8 cellular contexts compared by ENCODE assay signal in the genomic region with DNA sequence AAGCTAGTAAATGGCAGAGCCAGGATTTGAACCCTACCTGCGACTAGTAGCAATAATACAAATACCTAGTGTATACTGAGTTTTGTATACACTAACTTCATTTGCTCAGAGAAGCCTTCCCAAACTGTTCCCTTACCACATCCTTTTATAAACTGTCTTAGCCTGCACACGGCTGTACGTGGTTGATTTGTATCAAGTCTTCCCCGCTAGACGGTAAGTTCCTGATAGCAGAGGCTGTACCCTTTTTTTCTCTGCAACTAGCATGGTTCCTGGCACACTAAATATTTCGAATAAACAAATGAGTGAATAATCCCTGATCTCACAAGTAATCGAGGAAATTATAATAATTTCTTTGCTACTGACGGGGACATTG. TPM values are rescaled to one million over a fixed set of nuclear protein-coding genes. Genes with fewer than 3 reads are reported as not detected.
DNase-seq lines count a peak whose midpoint lies in the region; ATAC-seq and TF ChIP-seq lines count a peak whose summit lies in the region.

No MANE protein-coding gene starts in this region.

- ATAC-seq in DND-41 (ENCODE audit: insufficient read depth, low read depth): 0 out of 3 replicates have a peak, but pooled peaks have one; percentile 16
- ATAC-seq in HG02623 (IDR thresholded peaks at IDR 0.05; ENCODE audit: unreplicated experiment): no peak

- H3K79me2 ChIP-seq in DND-41 (ENCODE audit: insufficient read depth, low read length): peaks cover 37% of the 10 kb centered on the region
- peaks cover 11% of the 10 kb centered on the region for H3K79me2 ChIP-seq in parathyroid adenoma

- H3K9me3 ChIP-seq in DND-41 (ENCODE audit: insufficient read depth, low read length, severe bottlenecking) (no peaks in the 10 kb centered on the region), SJCRH30 (replicated peaks) (no peaks in the 10 kb centered on the region), esophagus (ENCODE audit: control insufficient read depth in 2 of 2, insufficient read depth in 1 of 2, low read depth in 1 of 2, low read length in 1 of 2) (no peaks in the 10 kb centered on the region), parathyroid adenoma (ENCODE audit: control insufficient read depth, low read length) (no peaks in the 10 kb centered on the region)

- H3K4me3 ChIP-seq in DND-41 (ENCODE audit: low read depth in 1 of 2, low read length in 2 of 2): peak overlapping the region; percentile 86 to 96
- peak overlapping the region; percentile 80 for H3K4me3 ChIP-seq in SJCRH30
- peak overlapping the region; percentile 88 for H3K4me3 ChIP-seq in esophagus (ENCODE audit: low read depth in 1 of 2, low read length in 2 of 2)
- peak overlapping the region; percentile 100 for H3K4me3 ChIP-seq in parathyroid adenoma (ENCODE audit: low read depth, low read length)

- peaks cover 9% of the 10 kb centered on the region; the same call in 1 of the 2 replicates for H4K20me1 ChIP-seq in DND-41 (ENCODE audit: insufficient read depth, low read length)

- peaks cover 31% of the 10 kb centered on the region for H3K4me1 ChIP-seq in DND-41 (ENCODE audit: insufficient read depth, low read length)
- peaks cover 6% of the 10 kb centered on the region; the same call in 1 of the 2 replicates for H3K4me1 ChIP-seq in SJCRH30
- H3K4me1 ChIP-seq in esophagus (ENCODE audit: control insufficient read depth in 2 of 2, insufficient read depth in 2 of 2, low read length in 1 of 2): no peaks in the 10 kb centered on the region
- peaks cover 4% of the 10 kb centered on the region for H3K4me1 ChIP-seq in parathyroid adenoma

- no peaks in the 10 kb centered on the region for H3K27me3 ChIP-seq in DND-41 (ENCODE audit: insufficient read depth, low read length, poor library complexity)
- no peaks in the 10 kb centered on the region for H3K27me3 ChIP-seq in SJCRH30
- no peaks in the 10 kb centered on the region for H3K27me3 ChIP-seq in esophagus (ENCODE audit: control insufficient read depth in 1 of 2, insufficient read depth in 2 of 2, low read length in 2 of 2)
- no peaks in the 10 kb centered on the region for H3K27me3 ChIP-seq in parathyroid adenoma (ENCODE audit: control insufficient read depth, insufficient read depth, low read length)

- H2AFZ ChIP-seq in DND-41 (ENCODE audit: low read depth, low read length) (peak overlapping the region; percentile 74), parathyroid adenoma (peak overlapping the region; percentile 94)

- WGBS in esophagus, 2 donors: 19 to 25% methylated on average over 8 of the region's 8 CpGs

- H3K36me3 ChIP-seq in DND-41 (ENCODE audit: insufficient read depth, low read length) (peaks cover 22% of the 10 kb centered on the region), SJCRH30 (peaks cover 18% of the 10 kb centered on the region), esophagus (ENCODE audit: control insufficient read depth in 2 of 2, insufficient read depth in 2 of 2, low read length in 1 of 2) (peaks cover 2 to 7% of the 10 kb centered on the region in 2 donors), parathyroid adenoma (ENCODE audit: control insufficient read depth, insufficient read depth, low read length) (no peaks in the 10 kb centered on the region)

- TF ChIP-seq CTCF in DND-41 (IDR thresholded peaks at IDR 0.05; ENCODE audit: borderline replicate concordance, extremely low read depth, low read length, poor library complexity, severe bottlenecking) (no peak), parathyroid adenoma (IDR thresholded peaks at IDR 0.05) (no peak)

- H3K4me2 ChIP-seq in DND-41 (ENCODE audit: insufficient read depth, low read length) (peak overlapping the region; percentile 97), parathyroid adenoma (ENCODE audit: low read length) (peak overlapping the region; percentile 98)

- H3K9ac ChIP-seq in DND-41 (ENCODE audit: low read depth, low read length) (peak overlapping the region; percentile 74), parathyroid adenoma (no peak overlapping the region)

- no peak for DNase-seq in DND-41
- DNase-seq in SJCRH30: no peak
- DNase-seq in SIG-M5 (lab: John Stamatoyannopoulos, UW): no peak
- DNase-seq in SHP77 (lab: John Stamatoyannopoulos, UW): no peak
- no peak for DNase-seq in OCI-M1 (lab: John Stamatoyannopoulos, UW)

- peak overlapping the region; percentile 85 for H3K27ac ChIP-seq in DND-41 (ENCODE audit: low read length)
- peak overlapping the region; percentile 41; the same call in 1 of the 2 replicates for H3K27ac ChIP-seq in SJCRH30
- H3K27ac ChIP-seq in esophagus (ENCODE audit: low read depth in 2 of 2, low read length in 1 of 2): peak overlapping the region in 1 of 2 donors; percentile 81
- peak overlapping the region; percentile 72 for H3K27ac ChIP-seq in parathyroid adenoma

RNA-seq across cellular contexts. Expression of a gene that starts 0.6 kb away (rescaled TPM):
- total RNA-seq in SJCRH30 (2014; rRNA removed; shearing (Covaris generic)): 188 and 199 TPM in 2 replicates
- polyA plus RNA-seq in esophagus: 10 to 100 TPM; 35.4 to 62.8 TPM

RNA-seq across cellular contexts. Expression of a gene that starts 55.5 kb away (rescaled TPM):
- total RNA-seq in SJCRH30 (2014; rRNA removed; shearing (Covaris generic)): not detected in 2 replicates
- polyA plus RNA-seq in esophagus: under 1 TPM; 0.20 to 0.31 TPM

RNA-seq across cellular contexts. Expression of a gene that starts 57.0 kb away (rescaled TPM):
- 4.9 and 5.1 TPM in 2 replicates for total RNA-seq in SJCRH30 (2014; rRNA removed; shearing (Covaris generic))
- under 1 TPM; 0.18 to 0.22 TPM for polyA plus RNA-seq in esophagus
